In the genomic region with DNA sequence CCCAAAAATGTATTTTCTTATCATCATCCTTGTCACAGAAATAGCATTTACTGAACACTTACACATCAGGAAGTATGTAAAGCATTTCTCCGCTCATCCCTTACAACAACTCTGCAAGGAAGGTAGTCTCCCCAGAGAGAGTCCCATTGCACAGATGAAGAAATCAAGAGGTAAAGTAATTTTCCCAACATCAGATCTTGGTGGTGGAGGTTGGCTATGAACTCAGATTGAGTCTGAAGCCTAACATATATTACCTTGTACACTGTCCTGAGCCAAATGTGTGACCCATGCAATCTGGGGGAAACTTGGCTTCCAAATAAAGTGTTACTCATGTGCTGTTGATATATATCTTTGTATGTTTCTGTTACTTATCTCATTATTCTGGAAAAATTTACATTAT, we compare ENCODE assay signal across 26 cellular contexts. TPM values are rescaled to one million over a fixed set of nuclear protein-coding genes. Genes with fewer than 3 reads are reported as not detected.
A peak's percentile ranks its signal among the peaks of the same experiment; 100 is the strongest.
DNase-seq lines count a peak whose midpoint lies in the region; ATAC-seq, FAIRE-seq and TF ChIP-seq lines count a peak whose summit lies in the region.
"Had no signal": no experiment of that assay in that cellular context is flagged by ENCODE, and none has a peak within 500 bp of the region (broad histone marks: within the 10 kb centered on the region; RNA-seq: fewer than 3 reads in every experiment).

No MANE protein-coding gene starts in this region.

- H3K4me3 ChIP-seq in HepG2 (replicated peaks in 1 of 3; ENCODE audit: insufficient read depth in 1 of 3, low read depth in 2 of 3, low read length in 3 of 3) = no peak overlapping the region
- no peak overlapping the region for H3K4me3 ChIP-seq in right lobe of liver
- no peak overlapping the region for H3K4me3 ChIP-seq in astrocyte (ENCODE audit: insufficient read depth, low read depth, low read length)
- no peak overlapping the region for H3K4me3 ChIP-seq in ascending aorta
- H3K4me3 ChIP-seq: BLaER1, GM12878 had no signal

- H3K4me2 ChIP-seq in HepG2 (ENCODE audit: low read depth, low read length) = no peak overlapping the region
- H3K4me2 ChIP-seq in astrocyte (ENCODE audit: low read length) = no peak overlapping the region
- H3K4me2 ChIP-seq: BLaER1 had no signal

- H3K27ac ChIP-seq in HepG2 (ENCODE audit: extremely low read length, insufficient read depth, low read length) (no peak overlapping the region), right lobe of liver (no peak overlapping the region), astrocyte (ENCODE audit: low read depth, low read length) (no peak overlapping the region), ascending aorta (no peak overlapping the region)
- H3K27ac ChIP-seq: BLaER1 had no signal

- H4K20me1 ChIP-seq in HepG2 (ENCODE audit: insufficient read depth, low read length) = peaks cover 89% of the 10 kb centered on the region
- H4K20me1 ChIP-seq in astrocyte (ENCODE audit: insufficient read depth, low read length) = peaks cover 3% of the 10 kb centered on the region
- H4K20me1 ChIP-seq: BLaER1 had no signal

- H3K9me3 ChIP-seq in HepG2 (ENCODE audit: low read length) (no peaks in the 10 kb centered on the region), right lobe of liver (no peaks in the 10 kb centered on the region), astrocyte (ENCODE audit: insufficient read depth, low read depth, low read length) (no peaks in the 10 kb centered on the region), ascending aorta (no peaks in the 10 kb centered on the region)
- H3K9me3 ChIP-seq: BE2C, BLaER1 had no signal

- H2AFZ ChIP-seq in HepG2 (ENCODE audit: low read length) (no peak overlapping the region), astrocyte (ENCODE audit: low read depth, low read length) (no peak overlapping the region)

- ATAC-seq in HepG2 (no peak), right lobe of liver (no peak)
- ATAC-seq: GM12878 had no signal

- TF ChIP-seq CTCF in HepG2 (CRISPR knock-in tag; IDR thresholded peaks at IDR 0.05) (no peak), right lobe of liver (IDR thresholded peaks at IDR 0.05) (no peak), astrocyte (IDR thresholded peaks at IDR 0.05; ENCODE audit: insufficient read depth, low read depth, low read length) (no peak), ascending aorta (IDR thresholded peaks at IDR 0.05) (no peak)

- CTCF ChIA-PET in HepG2 (lab: Yijun Ruan, JAX; ENCODE audit: low intra/inter-chr PET ratio, low total read pairs) = no interaction called here

- H3K4me1 ChIP-seq in HepG2 (ENCODE audit: insufficient read depth, low read length) (peaks cover 74% of the 10 kb centered on the region), right lobe of liver (peaks cover 0 to 30% (median 0%) of the 10 kb centered on the region in 4 donors), astrocyte (ENCODE audit: insufficient read depth, low read length) (no peaks in the 10 kb centered on the region), ascending aorta (peaks cover 0 to 3% of the 10 kb centered on the region in 2 donors)
- H3K4me1 ChIP-seq: BE2C had no signal

- intact Hi-C loops in HepG2 (cut with micrococcal nuclease; ENCODE audit: unreplicated experiment) (no loop called here), right lobe of liver (cut with DNase I) (no loop called here), ascending aorta (cut with DNase I) (no loop called here)

- in situ Hi-C loops in HepG2 (cut with HindIII; ENCODE audit: extremely low pct_ligation_motif_present, low pct_unique_long_range_greater_than_20kb) = no loop called here

- no peaks in the 10 kb centered on the region for H3K9me3 Mint-ChIP-seq in astrocyte (ENCODE audit: unreplicated experiment)
- H3K9me3 Mint-ChIP-seq in activated naive CD8-positive, alpha-beta T cell treated with anti-CD3 and anti-CD28 coated beads for 36 hours = no peaks in the 10 kb centered on the region
- H3K9me3 Mint-ChIP-seq: CD14-positive monocyte; CD4-positive, alpha-beta memory T cell; CD4-positive, CD25-positive, alpha-beta regulatory T cell; CD8-positive, alpha-beta memory T cell had no signal

- no peak for FAIRE-seq in HepG2 (lab: Jason Lieb, UNC)
- peak; percentile 9 for FAIRE-seq in astrocyte (lab: Jason Lieb, UNC)
- FAIRE-seq: A204.1, GM12878, GM12892 had no signal

- no peak overlapping the region for H3K4me3 Mint-ChIP-seq in astrocyte (ENCODE audit: unreplicated experiment)
- H3K4me3 Mint-ChIP-seq in activated naive CD8-positive, alpha-beta T cell treated with anti-CD3 and anti-CD28 coated beads for 36 hours = no peak overlapping the region
- H3K4me3 Mint-ChIP-seq: CD14-positive monocyte; CD4-positive, alpha-beta memory T cell; CD8-positive, alpha-beta memory T cell had no signal

- H3K27me3 ChIP-seq in HepG2 (ENCODE audit: control insufficient read depth in 1 of 2, insufficient read depth in 2 of 2, low read length in 2 of 2) (no peaks in the 10 kb centered on the region), right lobe of liver (no peaks in the 10 kb centered on the region), astrocyte (ENCODE audit: insufficient read depth, low read length) (no peaks in the 10 kb centered on the region), ascending aorta (no peaks in the 10 kb centered on the region)
- H3K27me3 ChIP-seq: BE2C, BLaER1 had no signal

- POLR2A ChIA-PET in HepG2 (lab: Yijun Ruan, JAX) = no interaction called here

- BruUV-seq in HepG2 (replicated peaks; lab: Mats Ljungman, UMichigan) = no TSS peak

- no peaks in the 10 kb centered on the region for H3K36me3 Mint-ChIP-seq in astrocyte (ENCODE audit: low read depth, unreplicated experiment)
- peaks cover 14% of the 10 kb centered on the region for H3K36me3 Mint-ChIP-seq in activated naive CD8-positive, alpha-beta T cell treated with anti-CD3 and anti-CD28 coated beads for 36 hours
- H3K36me3 Mint-ChIP-seq: CD4-positive, CD25-positive, alpha-beta regulatory T cell; CD8-positive, alpha-beta memory T cell had no signal

- no peaks in the 10 kb centered on the region for H3K27me3 Mint-ChIP-seq in astrocyte (ENCODE audit: low read depth, unreplicated experiment)
- H3K27me3 Mint-ChIP-seq in activated naive CD8-positive, alpha-beta T cell treated with anti-CD3 and anti-CD28 coated beads for 36 hours = no peaks in the 10 kb centered on the region
- H3K27me3 Mint-ChIP-seq: CD4-positive, alpha-beta memory T cell; CD4-positive, CD25-positive, alpha-beta regulatory T cell; CD8-positive, alpha-beta memory T cell had no signal

- no peak overlapping the region for H3K27ac Mint-ChIP-seq in astrocyte (ENCODE audit: unreplicated experiment)
- H3K27ac Mint-ChIP-seq in activated naive CD8-positive, alpha-beta T cell treated with anti-CD3 and anti-CD28 coated beads for 36 hours = no peak overlapping the region
- H3K27ac Mint-ChIP-seq: CD14-positive monocyte; CD4-positive, alpha-beta memory T cell; CD4-positive, CD25-positive, alpha-beta regulatory T cell had no signal

- TF ChIP-seq RAD21 in HepG2 (CRISPR knock-in tag; IDR thresholded peaks at IDR 0.05) = no peak

- H3K79me2 ChIP-seq in HepG2 (ENCODE audit: insufficient read depth, low read length) (peaks cover 100% of the 10 kb centered on the region), astrocyte (ENCODE audit: insufficient read depth, low read length) (no peaks in the 10 kb centered on the region)

- TF ChIP-seq POLR2A in HepG2 (IDR thresholded peaks at IDR 0.05; ENCODE audit: insufficient read depth in 1 of 2, low read depth in 2 of 2, low read length in 2 of 2) = no peak
- no peak for TF ChIP-seq POLR2A in right lobe of liver (IDR thresholded peaks at IDR 0.05)

- H3K36me3 ChIP-seq in HepG2 (replicated peaks in 1 of 2; ENCODE audit: control insufficient read depth in 1 of 2, insufficient read depth in 2 of 2, low read length in 2 of 2) (peaks cover 13 to 64% of the 10 kb centered on the region in 2 experiments), right lobe of liver (no peaks in the 10 kb centered on the region), astrocyte (ENCODE audit: insufficient read depth, low read length) (no peaks in the 10 kb centered on the region), ascending aorta (peaks cover 0 to 2% of the 10 kb centered on the region in 2 donors)
- H3K36me3 ChIP-seq: BLaER1 had no signal

- DNase-seq in HepG2 (ENCODE audit: low spot score) (no peak), right lobe of liver (no peak), astrocyte (ENCODE audit: low read depth) (no peak), ascending aorta (ENCODE audit: low spot score in 2 of 2) (no peak)
- no peak for DNase-seq in activated naive CD8-positive, alpha-beta T cell treated with anti-CD3 and anti-CD28 coated beads for 36 hours
- DNase-seq: 8988T; ACHN; BE2C; C1 segment of cervical spinal cord; CD4-positive, alpha-beta memory T cell; CD4-positive, CD25-positive, alpha-beta regulatory T cell; CD8-positive, alpha-beta memory T cell; COR-L47; DMS 273 treated with DMSO at 0.1 percent for 48 hours; DMS153; DMS53; DMS79; DND-41; EL; GDM1 had no signal

- 98% methylated on average over 1 of the region's 1 CpG for WGBS in HepG2 (ENCODE audit: low lambda C conversion rate)
- WGBS in right lobe of liver (ENCODE audit: insufficient coverage, low coverage, low lambda C conversion rate, missing lambda C conversion rate) = 100% methylated on average over 1 of the region's 1 CpG

- H3K4me1 Mint-ChIP-seq in astrocyte (ENCODE audit: low read depth, unreplicated experiment) = peaks cover 13% of the 10 kb centered on the region
- peaks cover 42% of the 10 kb centered on the region for H3K4me1 Mint-ChIP-seq in activated naive CD8-positive, alpha-beta T cell treated with anti-CD3 and anti-CD28 coated beads for 36 hours

- H3K9ac ChIP-seq in HepG2 (ENCODE audit: insufficient read depth, low read depth, low read length) = no peak overlapping the region
- no peak overlapping the region for H3K9ac ChIP-seq in astrocyte (ENCODE audit: low read length)
- H3K9ac ChIP-seq: BLaER1 had no signal

- TF ChIP-seq EP300 in HepG2 (IDR thresholded peaks at IDR 0.05; ENCODE audit: low read depth in 2 of 2, low read length in 2 of 2) (no peak), HepG2 (CRISPR knock-in tag; IDR thresholded peaks at IDR 0.05; ENCODE audit: borderline replicate concordance) (no peak)

RNA-seq across cellular contexts. Expression of a gene that starts 31.4 kb away (rescaled TPM):
- 98.7 and 156 TPM in 2 replicates for total RNA-seq in HepG2 (2016; rRNA removed; fragmentation: Illumina TruSeq; extraction: Trizol)
- total RNA-seq in HepG2 (2016; cell fraction: cytosol; rRNA removed; fragmentation: Illumina TruSeq; extraction: Trizol; ENCODE audit: low read depth) = 8.0 and 9.3 TPM in 2 replicates
- total RNA-seq in HepG2 (2016; cell fraction: insoluble cytoplasmic fraction; rRNA removed; fragmentation: Illumina TruSeq; extraction: Trizol) = 92.1 and 154 TPM in 2 replicates
- 35.4 and 40.1 TPM in 2 replicates for total RNA-seq in HepG2 (2016; cell fraction: membrane; rRNA removed; fragmentation: Illumina TruSeq; extraction: Trizol)
- total RNA-seq in HepG2 (2016; cell fraction: nucleus; rRNA removed; fragmentation: Illumina TruSeq; extraction: Trizol) = 183 and 203 TPM in 2 replicates
- polyA plus RNA-seq in HepG2 (2011; rRNA removed) = 192 and 236 TPM in 2 replicates
- polyA plus RNA-seq in HepG2 (2011; cell fraction: cytosol; rRNA removed) = 99.8 and 148 TPM in 2 replicates
- polyA plus RNA-seq in HepG2 (2011; cell fraction: nucleus; rRNA removed) = 62.7 and 77.6 TPM in 2 replicates
- 214 and 224 TPM in 2 replicates for polyA plus RNA-seq in HepG2 (2012)
- polyA plus RNA-seq in HepG2 (2016; cell fraction: cytosol; fragmentation: Illumina TruSeq; extraction: Trizol; ENCODE audit: low read depth) = 6.6 and 6.7 TPM in 2 replicates
- polyA plus RNA-seq in HepG2 (2016; cell fraction: insoluble cytoplasmic fraction; fragmentation: Illumina TruSeq; extraction: Trizol; ENCODE audit: low read depth) = 106 and 111 TPM in 2 replicates
- 19.3 and 22.4 TPM in 2 replicates for polyA plus RNA-seq in HepG2 (2016; cell fraction: membrane; fragmentation: Illumina TruSeq; extraction: Trizol; ENCODE audit: low read depth)
- 218 and 229 TPM in 2 replicates for polyA plus RNA-seq in HepG2 (2016; cell fraction: nucleus; fragmentation: Illumina TruSeq; extraction: Trizol; ENCODE audit: insufficient read depth, low read depth)
- polyA minus RNA-seq in HepG2 (2011; rRNA and poly(A)+ RNA removed; ENCODE audit: low replicate concordance) = 0.70 and 113 TPM in 2 replicates
- 203 TPM in 2 replicates for polyA minus RNA-seq in HepG2 (2011; cell fraction: cytosol; rRNA and poly(A)+ RNA removed)
- 222 and 223 TPM in 2 replicates for polyA minus RNA-seq in HepG2 (2011; cell fraction: nucleus; rRNA and poly(A)+ RNA removed)
- 100 to 1,000 TPM; 109 to 191 (median 139) TPM for total RNA-seq in right lobe of liver
- total RNA-seq in astrocyte = 11.7 and 13.2 TPM in 2 replicates
- total RNA-seq in ascending aorta = 75.5 TPM
- total RNA-seq in activated naive CD8-positive, alpha-beta T cell treated with anti-CD3 and anti-CD28 coated beads for 36 hours = 10 to 100 TPM; 21.4 to 22.6 TPM
- total RNA-seq: G401 had no signal
